In the genomic region with DNA sequence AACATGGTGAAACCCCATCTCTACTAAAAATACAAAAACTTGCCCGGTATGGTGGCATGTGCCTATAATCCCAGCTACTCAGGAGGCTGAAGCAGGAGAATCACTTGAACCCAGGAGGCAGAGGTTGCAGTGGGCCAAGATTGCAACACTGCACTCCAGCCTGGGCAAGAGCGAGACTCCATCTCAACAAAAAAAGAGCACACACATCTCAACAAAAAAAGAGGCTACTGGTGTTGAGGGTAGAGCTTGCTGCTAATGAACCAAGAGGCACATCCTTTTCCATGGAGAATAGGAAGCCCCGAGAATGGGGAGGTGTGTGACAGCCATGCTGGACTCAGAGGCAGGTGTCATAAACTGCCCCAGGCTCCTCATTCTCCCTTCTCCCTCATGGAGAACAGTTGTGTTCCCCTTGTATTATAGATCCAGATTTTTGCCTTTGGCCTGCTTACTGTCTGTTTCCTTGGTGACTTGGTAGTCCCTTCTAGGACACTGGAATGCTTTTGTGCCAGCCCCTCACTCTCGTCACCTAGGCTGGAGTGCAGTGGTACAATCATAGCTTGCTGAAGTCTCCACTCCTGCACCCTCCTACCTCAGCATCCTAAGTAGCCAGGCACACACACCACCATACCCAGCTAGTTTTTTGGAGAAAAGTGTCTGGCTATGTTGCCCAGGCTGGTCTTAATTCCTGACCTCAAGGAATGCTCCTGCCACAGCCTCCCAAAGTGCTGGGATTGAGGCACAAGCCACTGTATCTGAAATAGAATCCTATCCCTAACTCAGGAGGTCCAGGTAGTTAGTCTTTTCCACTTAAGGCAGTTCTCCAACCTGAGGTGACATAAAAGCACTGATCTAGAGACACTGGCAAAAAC, we compare ENCODE assay signal across 1 cellular context.
A peak's percentile ranks its signal among the peaks of the same experiment; 100 is the strongest.
TF ChIP-seq lines count a peak whose summit lies in the region.

No MANE protein-coding gene starts in this region.

TF ChIP-seq in A549, 52 proteins besides CTCF, POLR2A, EP300 and RAD21 (continued from another document):
- TF ChIP-seq, protein P1, sequence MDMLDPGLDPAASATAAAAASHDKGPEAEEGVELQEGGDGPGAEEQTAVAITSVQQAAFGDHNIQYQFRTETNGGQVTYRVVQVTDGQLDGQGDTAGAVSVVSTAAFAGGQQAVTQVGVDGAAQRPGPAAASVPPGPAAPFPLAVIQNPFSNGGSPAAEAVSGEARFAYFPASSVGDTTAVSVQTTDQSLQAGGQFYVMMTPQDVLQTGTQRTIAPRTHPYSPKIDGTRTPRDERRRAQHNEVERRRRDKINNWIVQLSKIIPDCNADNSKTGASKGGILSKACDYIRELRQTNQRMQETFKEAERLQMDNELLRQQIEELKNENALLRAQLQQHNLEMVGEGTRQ (IDR thresholded peaks at IDR 0.05) = no peak
- TF ChIP-seq CBX8 (IDR thresholded peaks at IDR 0.05) (no peak), PHF8 (IDR thresholded peaks at IDR 0.05; ENCODE audit: borderline replicate concordance, low read depth) (no peak), JUNB (IDR thresholded peaks at IDR 0.05) (no peak), ZFP36 (IDR thresholded peaks at IDR 0.05; ENCODE audit: borderline replicate concordance, partially characterized antibody) (no peak), EHMT2 (IDR thresholded peaks at IDR 0.05; ENCODE audit: low read depth) (no peak), FOSL2 (IDR thresholded peaks at IDR 0.05) (no peak), FOSL2 (CRISPR knock-in tag; IDR thresholded peaks at IDR 0.05) (no peak), ESRRA (IDR thresholded peaks at IDR 0.05; ENCODE audit: borderline replicate concordance, low read length) (no peak), CHD4 (IDR thresholded peaks at IDR 0.05; ENCODE audit: borderline replicate concordance) (no peak), RARB (CRISPR knock-in tag; IDR thresholded peaks at IDR 0.05) (no peak), TFCP2L1 (CRISPR knock-in tag; IDR thresholded peaks at IDR 0.05) (peak; percentile 14; the same call in 1 of the 2 replicates), HOXA7 (CRISPR knock-in tag; IDR thresholded peaks at IDR 0.05) (peak; percentile 44), GATA3 (IDR thresholded peaks at IDR 0.05; ENCODE audit: borderline replicate concordance) (peak; percentile 1; the same call in 1 of the 2 replicates)
- TF ChIP-seq, protein P2, sequence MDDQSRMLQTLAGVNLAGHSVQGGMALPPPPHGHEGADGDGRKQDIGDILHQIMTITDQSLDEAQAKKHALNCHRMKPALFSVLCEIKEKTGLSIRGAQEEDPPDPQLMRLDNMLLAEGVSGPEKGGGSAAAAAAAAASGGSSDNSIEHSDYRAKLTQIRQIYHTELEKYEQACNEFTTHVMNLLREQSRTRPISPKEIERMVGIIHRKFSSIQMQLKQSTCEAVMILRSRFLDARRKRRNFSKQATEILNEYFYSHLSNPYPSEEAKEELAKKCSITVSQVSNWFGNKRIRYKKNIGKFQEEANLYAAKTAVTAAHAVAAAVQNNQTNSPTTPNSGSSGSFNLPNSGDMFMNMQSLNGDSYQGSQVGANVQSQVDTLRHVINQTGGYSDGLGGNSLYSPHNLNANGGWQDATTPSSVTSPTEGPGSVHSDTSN (IDR thresholded peaks at IDR 0.05) = peak; percentile 51
- TF ChIP-seq, protein P3, sequence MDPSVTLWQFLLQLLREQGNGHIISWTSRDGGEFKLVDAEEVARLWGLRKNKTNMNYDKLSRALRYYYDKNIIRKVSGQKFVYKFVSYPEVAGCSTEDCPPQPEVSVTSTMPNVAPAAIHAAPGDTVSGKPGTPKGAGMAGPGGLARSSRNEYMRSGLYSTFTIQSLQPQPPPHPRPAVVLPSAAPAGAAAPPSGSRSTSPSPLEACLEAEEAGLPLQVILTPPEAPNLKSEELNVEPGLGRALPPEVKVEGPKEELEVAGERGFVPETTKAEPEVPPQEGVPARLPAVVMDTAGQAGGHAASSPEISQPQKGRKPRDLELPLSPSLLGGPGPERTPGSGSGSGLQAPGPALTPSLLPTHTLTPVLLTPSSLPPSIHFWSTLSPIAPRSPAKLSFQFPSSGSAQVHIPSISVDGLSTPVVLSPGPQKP (IDR thresholded peaks at IDR 0.05; ENCODE audit: low read depth, low read length) = no peak
- TF ChIP-seq, protein P4, sequence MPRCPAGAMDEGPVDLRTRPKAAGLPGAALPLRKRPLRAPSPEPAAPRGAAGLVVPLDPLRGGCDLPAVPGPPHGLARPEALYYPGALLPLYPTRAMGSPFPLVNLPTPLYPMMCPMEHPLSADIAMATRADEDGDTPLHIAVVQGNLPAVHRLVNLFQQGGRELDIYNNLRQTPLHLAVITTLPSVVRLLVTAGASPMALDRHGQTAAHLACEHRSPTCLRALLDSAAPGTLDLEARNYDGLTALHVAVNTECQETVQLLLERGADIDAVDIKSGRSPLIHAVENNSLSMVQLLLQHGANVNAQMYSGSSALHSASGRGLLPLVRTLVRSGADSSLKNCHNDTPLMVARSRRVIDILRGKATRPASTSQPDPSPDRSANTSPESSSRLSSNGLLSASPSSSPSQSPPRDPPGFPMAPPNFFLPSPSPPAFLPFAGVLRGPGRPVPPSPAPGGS (IDR thresholded peaks at IDR 0.05) = peak; percentile 65; the same call in 2 of the 3 replicates
